ENCODE assay signal across 8 cellular contexts in the genomic region with DNA sequence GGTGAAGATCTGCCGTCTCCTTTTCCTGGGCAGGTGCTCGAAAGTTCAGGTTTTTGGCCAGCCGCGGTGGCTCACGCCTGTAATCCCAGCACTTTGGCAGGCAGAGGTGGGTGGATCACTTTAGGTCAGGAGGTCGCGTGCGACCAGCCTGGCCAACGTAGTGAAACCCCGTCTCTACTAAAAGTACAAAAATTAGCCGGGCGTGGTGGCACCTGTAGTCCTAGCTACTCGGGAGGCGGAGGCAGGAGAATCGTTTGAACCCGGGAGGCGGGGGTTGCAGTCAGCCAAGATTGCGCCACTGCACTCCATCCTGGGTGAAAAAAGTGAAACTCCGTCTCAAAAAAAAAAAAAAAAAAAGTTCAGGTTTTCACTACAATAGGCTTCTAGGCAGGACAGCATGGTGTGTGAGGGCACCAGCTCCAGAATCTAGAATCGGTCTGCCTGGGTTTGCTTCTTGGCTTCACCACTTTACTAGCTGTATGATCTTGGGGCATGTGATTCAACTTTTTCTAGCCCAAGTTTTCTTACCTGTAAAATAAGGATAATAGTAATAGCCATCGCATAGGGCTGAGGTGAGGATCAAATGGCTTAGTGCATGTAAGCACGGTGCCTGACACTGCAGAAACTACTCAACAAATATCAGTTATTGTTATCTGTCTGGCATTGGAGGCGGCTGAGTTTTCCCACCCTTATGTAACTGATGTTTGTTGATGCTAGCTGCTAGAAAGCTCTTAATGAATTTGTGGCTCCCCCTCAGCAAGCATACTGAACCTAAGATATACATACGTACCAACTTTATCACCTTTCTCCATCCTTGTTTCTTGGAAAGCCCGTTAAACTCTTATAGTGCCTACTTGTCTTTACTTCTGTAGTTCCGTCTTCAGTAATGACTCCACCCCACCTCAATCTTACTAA. TPM values are rescaled to one million over a fixed set of nuclear protein-coding genes. Genes with fewer than 3 reads are reported as not detected.
DNase-seq lines count a peak whose midpoint lies in the region; ATAC-seq and TF ChIP-seq lines count a peak whose summit lies in the region.

No MANE protein-coding gene starts in this region.

- POLR2A ChIA-PET in naive thymus-derived CD4-positive, alpha-beta T cell (lab: Charles Lee) = interaction anchor here (0.6 to 3.2 kb wide), 10 partner anchors 8 to 461 kb away, joined by 3 to 19 read pairs (median 6); a partner anchor contains a TSS

- H3K27me3 Mint-ChIP-seq in chondrocyte (ENCODE audit: low read depth) = no peaks in the 10 kb centered on the region
- H3K27me3 Mint-ChIP-seq in naive thymus-derived CD4-positive, alpha-beta T cell = no peaks in the 10 kb centered on the region

- H3K4me3 Mint-ChIP-seq in chondrocyte (ENCODE audit: unreplicated experiment) = peak overlapping the region; percentile 91
- peak overlapping the region; percentile 91 to 99 (median 96) for H3K4me3 Mint-ChIP-seq in naive thymus-derived CD4-positive, alpha-beta T cell

- H3K9me2 ChIP-seq in Karpas-422 (replicated peaks; ENCODE audit: insufficient read depth, low read length) = no peaks in the 10 kb centered on the region

- H3K4me2 ChIP-seq in BLaER1 (peak overlapping the region; percentile 88), Karpas-422 (ENCODE audit: low read depth, low read length, poor library complexity, severe bottlenecking) (peak overlapping the region; percentile 91)

- H3K27ac ChIP-seq in BLaER1 (peak overlapping the region; percentile 96; the same call in 1 of the 2 replicates), Karpas-422 (ENCODE audit: low read length) (peak overlapping the region; percentile 39; the same call in 1 of the 2 replicates)
- peak overlapping the region; percentile 89 for H3K27ac ChIP-seq in naive thymus-derived CD4-positive, alpha-beta T cell (ENCODE audit: low read depth, low read length)

- H2AFZ ChIP-seq in Karpas-422 (ENCODE audit: low read length) = no peak overlapping the region

- H3K36me3 Mint-ChIP-seq in chondrocyte (ENCODE audit: low read depth) = peaks cover 4% of the 10 kb centered on the region
- H3K36me3 Mint-ChIP-seq in naive thymus-derived CD4-positive, alpha-beta T cell = peaks cover 4 to 18% (median 8%) of the 10 kb centered on the region in 5 donors

- H3K27ac Mint-ChIP-seq in chondrocyte (ENCODE audit: unreplicated experiment) = peak overlapping the region; percentile 97
- H3K27ac Mint-ChIP-seq in naive thymus-derived CD4-positive, alpha-beta T cell = peak overlapping the region; percentile 82 to 99 (median 96)

- TF ChIP-seq CTCF in chondrocyte (IDR thresholded peaks at IDR 0.05) = no peak
- TF ChIP-seq CTCF in GM13976 (IDR thresholded peaks at IDR 0.05; ENCODE audit: borderline replicate concordance, control extremely low read depth, extremely low read depth, insufficient read depth, missing control alignments) = no peak

- peaks cover 59% of the 10 kb centered on the region for H4K20me1 ChIP-seq in BLaER1
- peaks cover 39% of the 10 kb centered on the region; the same call in 1 of the 2 replicates for H4K20me1 ChIP-seq in Karpas-422 (ENCODE audit: insufficient read depth, low read depth, low read length)

- peak overlapping the region; percentile 90 for H3K4me3 ChIP-seq in BLaER1
- peak overlapping the region; percentile 93 for H3K4me3 ChIP-seq in Karpas-422 (ENCODE audit: low read length)
- peak overlapping the region; percentile 76 for H3K4me3 ChIP-seq in naive thymus-derived CD4-positive, alpha-beta T cell (ENCODE audit: low read length)

- H3K9me3 ChIP-seq in BLaER1 = no peaks in the 10 kb centered on the region
- no peaks in the 10 kb centered on the region for H3K9me3 ChIP-seq in Karpas-422 (ENCODE audit: low read length)
- no peaks in the 10 kb centered on the region for H3K9me3 ChIP-seq in naive thymus-derived CD4-positive, alpha-beta T cell (ENCODE audit: control insufficient read depth in 2 of 3, low read length in 3 of 3)

- ATAC-seq in naive thymus-derived CD4-positive, alpha-beta T cell = no peak
- ATAC-seq in HG02588 (IDR thresholded peaks at IDR 0.05; ENCODE audit: unreplicated experiment) = no peak
- ATAC-seq in GM19467 (IDR thresholded peaks at IDR 0.05; ENCODE audit: unreplicated experiment) = no peak

- H3K79me2 ChIP-seq in Karpas-422 (ENCODE audit: low read length) = peaks cover 62% of the 10 kb centered on the region

- H3K36me3 ChIP-seq in BLaER1 = peaks cover 33% of the 10 kb centered on the region
- peaks cover 29% of the 10 kb centered on the region; the same call in 1 of the 2 replicates for H3K36me3 ChIP-seq in Karpas-422 (ENCODE audit: insufficient read depth, low read length)
- H3K36me3 ChIP-seq in naive thymus-derived CD4-positive, alpha-beta T cell (ENCODE audit: control insufficient read depth in 2 of 3, insufficient read depth in 3 of 3, low read length in 3 of 3) = peaks cover 0 to 16% (median 0%) of the 10 kb centered on the region in 3 experiments

- CTCF ChIA-PET in naive thymus-derived CD4-positive, alpha-beta T cell (lab: Charles Lee) = interaction anchor here (0.5 to 2.2 kb wide), 6 partner anchors 9 to 335 kb away, joined by 3 to 7 read pairs (median 3); no protein-coding TSS in a partner anchor

- no peaks in the 10 kb centered on the region for H3K27me3 ChIP-seq in BLaER1
- H3K27me3 ChIP-seq in Karpas-422 (ENCODE audit: low read length) = no peaks in the 10 kb centered on the region
- H3K27me3 ChIP-seq in naive thymus-derived CD4-positive, alpha-beta T cell (ENCODE audit: control insufficient read depth in 2 of 2, insufficient read depth in 2 of 2, low read length in 2 of 2) = no peaks in the 10 kb centered on the region

- in situ Hi-C loops in GM13976 (cut with MboI; ENCODE audit: low sequenced_read_pairs, unreplicated experiment) = no loop called here

- H3K4me1 Mint-ChIP-seq in chondrocyte (ENCODE audit: low read depth) = peaks cover 54% of the 10 kb centered on the region
- H3K4me1 Mint-ChIP-seq in naive thymus-derived CD4-positive, alpha-beta T cell = peaks cover 41 to 65% (median 59%) of the 10 kb centered on the region in 7 donors

- H3K4me1 ChIP-seq in BLaER1 (peaks cover 69% of the 10 kb centered on the region), Karpas-422 (ENCODE audit: low read length) (peaks cover 36% of the 10 kb centered on the region)
- peaks cover 26 to 34% of the 10 kb centered on the region in 2 donors for H3K4me1 ChIP-seq in naive thymus-derived CD4-positive, alpha-beta T cell (ENCODE audit: control insufficient read depth in 2 of 2, insufficient read depth in 2 of 2, low read length in 2 of 2)

- H3K9ac ChIP-seq in BLaER1 (peak overlapping the region; percentile 96), Karpas-422 (ENCODE audit: low read length) (peak overlapping the region; percentile 91)

- DNase-seq in Karpas-422 (no peak), chondrocyte (ENCODE audit: low spot score) (no peak), midbrain (lab: John Stamatoyannopoulos, UW) (no peak), GM13976 (ENCODE audit: low spot score) (no peak)
- DNase-seq in naive thymus-derived CD4-positive, alpha-beta T cell = peak in 1 of 9 donors; percentile 21

- intact Hi-C loops in naive thymus-derived CD4-positive, alpha-beta T cell (cut with micrococcal nuclease) = loop anchor here in 1 of 2 donors (5.0 kb wide), 1 partner anchor 143 kb away; no protein-coding TSS in a partner anchor

- no peaks in the 10 kb centered on the region for H3K9me3 Mint-ChIP-seq in chondrocyte (ENCODE audit: low read depth)
- H3K9me3 Mint-ChIP-seq in naive thymus-derived CD4-positive, alpha-beta T cell = no peaks in the 10 kb centered on the region

RNA-seq across cellular contexts. Expression of a gene that starts 1.3 kb away (rescaled TPM):
- 18.7 TPM in 2 replicates for total RNA-seq in Karpas-422 (2014; rRNA removed; shearing (Covaris generic); ENCODE audit: low replicate concordance)
- total RNA-seq in chondrocyte = 44.2 to 50.9 TPM (median 44.5 TPM) in 3 replicates
- total RNA-seq in naive thymus-derived CD4-positive, alpha-beta T cell = 10 to 100 TPM; 35.8 to 54.4 (median 40.5) TPM
- 10 to 100 TPM; 30.4 to 37.1 TPM for polyA plus RNA-seq in naive thymus-derived CD4-positive, alpha-beta T cell

RNA-seq across cellular contexts. Expression of a gene that starts 12.0 kb away (rescaled TPM):
- 2.7 and 3.8 TPM in 2 replicates for total RNA-seq in Karpas-422 (2014; rRNA removed; shearing (Covaris generic); ENCODE audit: low replicate concordance)
- 3.2 to 5.4 TPM (median 5.1 TPM) in 3 replicates for total RNA-seq in chondrocyte
- total RNA-seq in naive thymus-derived CD4-positive, alpha-beta T cell = 100 to 1,000 TPM in 2 of 5 experiments, 10 to 100 TPM in 3; 53.1 to 108 (median 99.6) TPM
- 100 to 1,000 TPM; 117 to 148 TPM for polyA plus RNA-seq in naive thymus-derived CD4-positive, alpha-beta T cell

Comparison
In these comparisons a context has a peak if more than half of its experiments do, and no peak if none do; other contexts are left out.
1. H3K27ac ChIP-seq: peak in every context shown above with its lines; median percentile 96 in BLaER1; 89 in naive thymus-derived CD4-positive, alpha-beta T cell; 39 in Karpas-422.